In genomic region chr2:127332335-127332734, GRCh38 we compare ENCODE assay signal across 23 cellular contexts.
"Had no signal": no experiment of that assay in that cellular context is flagged by ENCODE, and none has a peak within 500 bp of the region (broad histone marks: within the 10 kb centered on the region; RNA-seq: fewer than 3 reads in every experiment).

No MANE protein-coding gene starts in this region.

- H3K4me1 ChIP-seq: colonic mucosa, esophagus muscularis mucosa, esophagus squamous epithelium, foreskin keratinocyte, gastroesophageal sphincter, heart left ventricle, heart right ventricle had no signal

- DNase-seq: colonic mucosa; cortex of kidney; dermis blood vessel endothelial cell; dorsolateral prefrontal cortex; effector CD4-positive, alpha-beta T cell; effector CD8-positive, alpha-beta T cell; effector memory CD4-positive, alpha-beta T cell; effector memory CD8-positive, alpha-beta T cell; endodermal cell; erythroblast; esophagus squamous epithelium; foreskin fibroblast; foreskin keratinocyte; foreskin melanocyte; glutamatergic neuron; heart left ventricle; heart right ventricle had no signal

- H3K4me3 Mint-ChIP-seq: dendritic cell treated with granulocyte-macrophage colony-stimulating factor and Interleukin-4, amounts not matched to agents 40 ng/mL and 50 ng/mL, for 4 days; effector memory CD8-positive, alpha-beta T cell; endodermal cell had no signal

- H3K9me3 ChIP-seq: colonic mucosa, esophagus muscularis mucosa, esophagus squamous epithelium, gastroesophageal sphincter, heart left ventricle, heart right ventricle had no signal

- H3K27ac Mint-ChIP-seq: dendritic cell treated with granulocyte-macrophage colony-stimulating factor and Interleukin-4, amounts not matched to agents 40 ng/mL and 50 ng/mL, for 4 days had no signal

- ATAC-seq: effector memory CD8-positive, alpha-beta T cell; esophagus mucosa; foreskin keratinocyte; gastroesophageal sphincter; heart left ventricle; heart right ventricle had no signal

- H3K36me3 ChIP-seq: colonic mucosa had no signal

- H3K9me3 Mint-ChIP-seq: dendritic cell treated with granulocyte-macrophage colony-stimulating factor and Interleukin-4, amounts not matched to agents 40 ng/mL and 50 ng/mL, for 4 days; effector memory CD8-positive, alpha-beta T cell; endodermal cell had no signal

- H3K27ac ChIP-seq: colonic mucosa, coronary artery, dorsolateral prefrontal cortex, epithelial cell of prostate, esophagus muscularis mucosa, esophagus squamous epithelium, foreskin keratinocyte, gastroesophageal sphincter, heart left ventricle, heart right ventricle had no signal

- H3K4me3 ChIP-seq: colonic mucosa, coronary artery, dorsolateral prefrontal cortex, esophagus muscularis mucosa, esophagus squamous epithelium, gastroesophageal sphincter, heart left ventricle, heart right ventricle had no signal

- H3K27me3 Mint-ChIP-seq: dendritic cell treated with granulocyte-macrophage colony-stimulating factor and Interleukin-4, amounts not matched to agents 40 ng/mL and 50 ng/mL, for 4 days; effector memory CD8-positive, alpha-beta T cell had no signal

- H3K4me1 Mint-ChIP-seq: endodermal cell had no signal

- H3K27me3 ChIP-seq: colonic mucosa, dorsolateral prefrontal cortex, esophagus muscularis mucosa, esophagus squamous epithelium, foreskin keratinocyte, gastroesophageal sphincter, heart left ventricle, heart right ventricle had no signal
